ENCODE assay signal across 8 cellular contexts in genomic region chr13:48038763-48039162, GRCh38. TPM values are rescaled to one million over a fixed set of nuclear protein-coding genes. Genes with fewer than 3 reads are reported as not detected.
DNase-seq lines count a peak whose midpoint lies in the region; ATAC-seq and TF ChIP-seq lines count a peak whose summit lies in the region.

No MANE protein-coding gene starts in this region.

- H3K14ac ChIP-seq in trophoblast cell (ENCODE audit: low read length): no peak overlapping the region

- TF ChIP-seq POLR2A in NB4 (IDR thresholded peaks at IDR 0.05; ENCODE audit: extremely low read depth, insufficient read length): no peak

- H3K9me3 Mint-ChIP-seq in effector memory CD8-positive, alpha-beta T cell: no peaks in the 10 kb centered on the region

- H3K4me1 ChIP-seq in trophoblast cell (ENCODE audit: control insufficient read depth in 1 of 2, insufficient read depth in 2 of 2, low read length in 2 of 2): peaks cover 5 to 8% of the 10 kb centered on the region in 2 experiments

- no peak for TF ChIP-seq CTCF in GM10266 (IDR thresholded peaks at IDR 0.05; ENCODE audit: control insufficient read depth, insufficient read depth, low read depth, missing control alignments)
- no peak for TF ChIP-seq CTCF in NB4 (IDR thresholded peaks at IDR 0.05; ENCODE audit: low read depth, low read length)

- no peak overlapping the region for H2AFZ ChIP-seq in trophoblast cell (ENCODE audit: insufficient read depth, low read length, poor library complexity)

- peak overlapping the region; percentile 7 for H4K8ac ChIP-seq in trophoblast cell (ENCODE audit: low read depth, low read length)

- no peak overlapping the region for H3K27ac ChIP-seq in trophoblast cell (ENCODE audit: low read depth, low read length)

- H3K4me3 Mint-ChIP-seq in effector memory CD8-positive, alpha-beta T cell: peak overlapping the region; percentile 88 to 92

- H3K36me3 Mint-ChIP-seq in effector memory CD8-positive, alpha-beta T cell (ENCODE audit: insufficient read depth): peaks cover 20% of the 10 kb centered on the region

- H2BK120ac ChIP-seq in trophoblast cell (ENCODE audit: insufficient read depth, low read length, poor library complexity): no peak overlapping the region

- H3K79me2 ChIP-seq in trophoblast cell (ENCODE audit: control insufficient read depth, insufficient read depth, low read length, poor library complexity): peaks cover 2% of the 10 kb centered on the region

- H3K27me3 ChIP-seq in trophoblast cell (ENCODE audit: insufficient read depth, low read length): no peaks in the 10 kb centered on the region

- H3K79me1 ChIP-seq in trophoblast cell (ENCODE audit: low read length): peaks cover 5% of the 10 kb centered on the region

- H3K23ac ChIP-seq in trophoblast cell (ENCODE audit: low read length): no peak overlapping the region

- H3K27ac Mint-ChIP-seq in effector memory CD8-positive, alpha-beta T cell: peak overlapping the region; percentile 98

- H3K4ac ChIP-seq in trophoblast cell (ENCODE audit: low read depth, low read length): peak overlapping the region; percentile 24

- no peak for ATAC-seq in effector memory CD8-positive, alpha-beta T cell (replicated peaks)
- ATAC-seq in GM21529 (IDR thresholded peaks at IDR 0.05; ENCODE audit: unreplicated experiment): no peak

- H2AK5ac ChIP-seq in trophoblast cell (ENCODE audit: low read length): no peak overlapping the region

- H2BK12ac ChIP-seq in trophoblast cell (ENCODE audit: low read length): no peak overlapping the region

- H3K36me3 ChIP-seq in trophoblast cell (ENCODE audit: control insufficient read depth in 1 of 2, insufficient read depth in 2 of 2, low read length in 2 of 2): peaks cover 0 to 5% of the 10 kb centered on the region in 2 experiments

- H4K91ac ChIP-seq in trophoblast cell (ENCODE audit: low read depth, low read length): no peak overlapping the region

- no peak overlapping the region for H3K9ac ChIP-seq in trophoblast cell (ENCODE audit: low read length)

- H3K4me1 Mint-ChIP-seq in effector memory CD8-positive, alpha-beta T cell (ENCODE audit: low read depth in 2 of 2): peaks cover 18 to 24% of the 10 kb centered on the region in 2 donors

- WGBS in trophoblast cell (ENCODE audit: extremely low coverage, insufficient coverage, insufficient read length): no CpG with 5 or more reads among the region's 1 CpG

- no peak overlapping the region for H3K18ac ChIP-seq in trophoblast cell (ENCODE audit: low read length)

- H4K12ac ChIP-seq in trophoblast cell (ENCODE audit: low read depth, low read length): peak overlapping the region; percentile 59

- no peaks in the 10 kb centered on the region for H3K9me3 ChIP-seq in trophoblast cell (ENCODE audit: insufficient read depth, low read depth, low read length)

- H3K4me3 ChIP-seq in NB4 (ENCODE audit: low read depth, low read length): peak overlapping the region; percentile 93
- H3K4me3 ChIP-seq in trophoblast cell (ENCODE audit: low read depth, low read length): no peak overlapping the region

- no peak overlapping the region for H2BK5ac ChIP-seq in trophoblast cell (ENCODE audit: low read depth, low read length, poor library complexity)

- DNase-seq in GM10266 (ENCODE audit: extremely low spot score) (peak; percentile 18), NB4 (ENCODE audit: low read depth) (peak; percentile 31), trophoblast cell (no peak), NCI-H1105 treated with DMSO at 0.1 percent for 48 hours (lab: John Stamatoyannopoulos, UW) (no peak), DMS79 treated with DMSO at 0.1 percent for 48 hours (lab: John Stamatoyannopoulos, UW) (no peak), NCI-H774 (lab: John Stamatoyannopoulos, UW) (no peak)
- no peak for DNase-seq in effector memory CD8-positive, alpha-beta T cell

- no peaks in the 10 kb centered on the region for H3K27me3 Mint-ChIP-seq in effector memory CD8-positive, alpha-beta T cell

- H3K4me2 ChIP-seq in trophoblast cell (ENCODE audit: low read length): no peak overlapping the region

RNA-seq across cellular contexts. Expression of gene NUDT15, which starts 1.2 kb away (rescaled TPM):
- 18.9 and 19.4 TPM in 2 replicates for polyA plus RNA-seq in trophoblast cell (2013)

RNA-seq across cellular contexts. Expression of gene SUCLA2, which starts 37.7 kb away (rescaled TPM):
- 21.5 and 24.1 TPM in 2 replicates for polyA plus RNA-seq in trophoblast cell (2013)

RNA-seq across cellular contexts. Expression of gene MED4, which starts 56.1 kb away (rescaled TPM):
- polyA plus RNA-seq in trophoblast cell (2013): 35.3 and 35.8 TPM in 2 replicates

Comparison
In these comparisons a context has a peak if more than half of its experiments do, and no peak if none do; other contexts are left out.
1. DNase-seq: peak in GM10266 (single experiment) and NB4 (single experiment); none in effector memory CD8-positive, alpha-beta T cell (0 of 3), trophoblast cell (0 of 2), NCI-H1105 treated with DMSO at 0.1 percent for 48 hours (single experiment), DMS79 treated with DMSO at 0.1 percent for 48 hours (single experiment) and NCI-H774 (single experiment).